ENCODE assay signal across 8 cellular contexts in genomic region chr15:96338772-96339661, GRCh38. TPM values are rescaled to one million over a fixed set of nuclear protein-coding genes. Genes with fewer than 3 reads are reported as not detected.
DNase-seq lines count a peak whose midpoint lies in the region; ATAC-seq and TF ChIP-seq lines count a peak whose summit lies in the region.

No MANE protein-coding gene starts in this region.

- H3K4me3 ChIP-seq in epithelial cell of proximal tubule (ENCODE audit: low read depth, low read length) (peak overlapping the region; percentile 83), ovary (peak overlapping the region; percentile 46)

- TF ChIP-seq CTCF in C4-2B (conservative IDR thresholded peaks at IDR 0.05) = no peak
- TF ChIP-seq CTCF in epithelial cell of proximal tubule (conservative IDR thresholded peaks at IDR 0.05; ENCODE audit: low read depth, low read length) = no peak
- TF ChIP-seq CTCF in ovary (IDR thresholded peaks at IDR 0.05) = no peak

- no peaks in the 10 kb centered on the region for H3K9me3 ChIP-seq in ovary

- H3K36me3 ChIP-seq in ovary = peaks cover 8% of the 10 kb centered on the region

- 2 to 4% (median 2%) methylated on average over 7 of the region's 7 CpGs for WGBS in ovary, 3 donors

- TF ChIP-seq EP300 in ovary (IDR thresholded peaks at IDR 0.05) = no peak

- no peak for TF ChIP-seq POLR2A in ovary (IDR thresholded peaks at IDR 0.05)

- no peak for ATAC-seq in esophagus mucosa
- ATAC-seq in activated CD4-positive, CD25-positive, alpha-beta regulatory T cell treated with anti-CD3 and anti-CD28 coated beads, Interleukin-2, amount 50 U/mL, for 24 hours = no peak

- H3K4me1 ChIP-seq in ovary (ENCODE audit: insufficient read depth) = no peaks in the 10 kb centered on the region

- intact Hi-C loops in ovary (cut with DNase I) (loop anchor here in 2 of 4 donors (5.0 to 10.0 kb wide), 4 partner anchors 464 to 1664 kb away; no protein-coding TSS in a partner anchor), head of caudate nucleus (cut with DNase I) (no loop called here)

- H3K27ac ChIP-seq in C4-2B (peak overlapping the region; percentile 51; the same call in 1 of the 2 replicates), ovary (peak overlapping the region; percentile 98 to 99)

- no peaks in the 10 kb centered on the region for H3K27me3 ChIP-seq in ovary

- DNase-seq in NCI-H69 (lab: John Stamatoyannopoulos, UW) (peak; percentile 30), epithelial cell of proximal tubule (ENCODE audit: low read depth) (no peak), ovary (peak in 1 of 5 donors; percentile 12), LoVo (ENCODE audit: low spot score) (no peak), head of caudate nucleus (no peak)

RNA-seq across cellular contexts. Expression of gene NR2F2, which starts 8.5 kb away (rescaled TPM):
- total RNA-seq in epithelial cell of proximal tubule (17.6 and 17.7 TPM in 2 replicates), ovary (100 to 1,000 TPM in 6 of 7 donors, 10 to 100 TPM in 1; 68.6 to 424 (median 343) TPM), esophagus mucosa (6.9 TPM)
- 100 to 1,000 TPM; 230 to 392 TPM for polyA plus RNA-seq in ovary
